31 cellular contexts compared by ENCODE assay signal in genomic region chr1:183898610-183899009, GRCh38.
"Had no signal": no experiment of that assay in that cellular context is flagged by ENCODE, and none has a peak within 500 bp of the region (broad histone marks: within the 10 kb centered on the region; RNA-seq: fewer than 3 reads in every experiment).

No MANE protein-coding gene starts in this region.

- H3K27me3 ChIP-seq: ascending aorta, cardiac muscle cell, esophagus squamous epithelium, heart right ventricle, sigmoid colon, uterus had no signal

- H3K4me1 Mint-ChIP-seq: brain, endodermal cell, neural crest cell had no signal

- H3K4me3 ChIP-seq: ascending aorta, cardiac muscle cell, coronary artery, esophagus squamous epithelium, heart right ventricle, lower lobe of right lung, psoas muscle, sigmoid colon, uterus had no signal

- ATAC-seq: activated CD4-positive, alpha-beta T cell treated with anti-CD3 and anti-CD28 coated beads for 36 hours; lower lobe of right lung; naive thymus-derived CD8-positive, alpha-beta T cell; psoas muscle had no signal

- H3K36me3 ChIP-seq: uterus had no signal

- H3K9me3 ChIP-seq: ascending aorta, esophagus squamous epithelium, heart right ventricle, lower lobe of right lung, psoas muscle, sigmoid colon, uterus had no signal

- H3K4me1 ChIP-seq: ascending aorta, esophagus squamous epithelium, parathyroid adenoma, uterus had no signal

- H3K9me3 Mint-ChIP-seq: activated naive CD4-positive, alpha-beta T cell treated with anti-CD3 and anti-CD28 coated beads for 36 hours; activated naive CD8-positive, alpha-beta T cell treated with anti-CD3 and anti-CD28 coated beads for 36 hours; activated T-helper 1 cell treated with anti-CD3 and anti-CD28 coated beads, Interleukin-12 subunit alpha, Interleukin-12 subunit beta, Interleukin-2, Interleukin-4 antibody, amounts not matched to agents 30 ng/mL and 10 ng/mL and 1 ng/mL, durations not matched to agents 14 hours and 24 hours and 36 hours; brain; endodermal cell; naive thymus-derived CD8-positive, alpha-beta T cell; neural crest cell had no signal

- H3K27ac ChIP-seq: ascending aorta, esophagus squamous epithelium, lower lobe of right lung, parathyroid adenoma, psoas muscle, uterus had no signal

- DNase-seq: activated CD4-positive, alpha-beta T cell treated with anti-CD3 and anti-CD28 coated beads for 36 hours; activated CD4-positive, CD25-positive, alpha-beta regulatory T cell; activated CD8-positive, alpha-beta memory T cell treated with anti-CD3 and anti-CD28 coated beads for 24 hours; activated effector memory CD4-positive, alpha-beta T cell treated with anti-CD3 and anti-CD28 coated beads, Interleukin-2, amount 50 U/mL, for 16 hours; activated naive CD4-positive, alpha-beta T cell treated with anti-CD3 and anti-CD28 coated beads for 36 hours; activated naive CD8-positive, alpha-beta T cell treated with anti-CD3 and anti-CD28 coated beads for 36 hours; cerebellar nuclear complex; endodermal cell; esophagus squamous epithelium; foreskin melanocyte; heart right ventricle; lower lobe of right lung; mesenchymal stem cell; naive thymus-derived CD8-positive, alpha-beta T cell; nucleus accumbens; psoas muscle; sigmoid colon; small intestine; stimulated activated CD4-positive, alpha-beta T cell treated with anti-CD3 and anti-CD28 coated beads, Interleukin-1b, Interleukin-23, amount 100 ng/mL, for 48 hours; stimulated activated CD4-positive, alpha-beta T cell treated with anti-CD3 and anti-CD28 coated beads, Interleukin-4, amount 100 ng/mL, for 4 hours; stimulated activated CD8-positive, alpha-beta memory T cell treated with anti-CD3 and anti-CD28 coated beads, Interleukin-4, amount 100 ng/mL, for 48 hours; stimulated activated naive CD4-positive, alpha-beta T cell; uterus had no signal

- FAIRE-seq: small intestine had no signal

- H3K4me3 Mint-ChIP-seq: activated CD4-positive, alpha-beta T cell treated with anti-CD3 and anti-CD28 coated beads for 36 hours; activated naive CD4-positive, alpha-beta T cell treated with anti-CD3 and anti-CD28 coated beads for 36 hours; activated naive CD8-positive, alpha-beta T cell treated with anti-CD3 and anti-CD28 coated beads for 36 hours; activated T-helper 1 cell treated with anti-CD3 and anti-CD28 coated beads, Interleukin-12 subunit alpha, Interleukin-12 subunit beta, Interleukin-2, Interleukin-4 antibody, amounts not matched to agents 30 ng/mL and 10 ng/mL and 1 ng/mL, durations not matched to agents 14 hours and 24 hours and 36 hours; brain; endodermal cell; naive thymus-derived CD8-positive, alpha-beta T cell; neural crest cell; type B pancreatic cell had no signal

- H3K27ac Mint-ChIP-seq: activated CD4-positive, alpha-beta T cell treated with anti-CD3 and anti-CD28 coated beads for 36 hours; activated naive CD4-positive, alpha-beta T cell treated with anti-CD3 and anti-CD28 coated beads for 36 hours; activated naive CD8-positive, alpha-beta T cell treated with anti-CD3 and anti-CD28 coated beads for 36 hours; activated T-helper 1 cell treated with anti-CD3 and anti-CD28 coated beads, Interleukin-12 subunit alpha, Interleukin-12 subunit beta, Interleukin-2, Interleukin-4 antibody, amounts not matched to agents 30 ng/mL and 10 ng/mL and 1 ng/mL, durations not matched to agents 14 hours and 24 hours and 36 hours; endodermal cell; type B pancreatic cell had no signal

- H3K9ac ChIP-seq: parathyroid adenoma had no signal

- H3K27me3 Mint-ChIP-seq: activated CD4-positive, alpha-beta T cell treated with anti-CD3 and anti-CD28 coated beads for 36 hours; activated naive CD8-positive, alpha-beta T cell treated with anti-CD3 and anti-CD28 coated beads for 36 hours; brain; naive thymus-derived CD8-positive, alpha-beta T cell; type B pancreatic cell had no signal
